ENCODE assay signal across 12 cellular contexts in the genomic region with DNA sequence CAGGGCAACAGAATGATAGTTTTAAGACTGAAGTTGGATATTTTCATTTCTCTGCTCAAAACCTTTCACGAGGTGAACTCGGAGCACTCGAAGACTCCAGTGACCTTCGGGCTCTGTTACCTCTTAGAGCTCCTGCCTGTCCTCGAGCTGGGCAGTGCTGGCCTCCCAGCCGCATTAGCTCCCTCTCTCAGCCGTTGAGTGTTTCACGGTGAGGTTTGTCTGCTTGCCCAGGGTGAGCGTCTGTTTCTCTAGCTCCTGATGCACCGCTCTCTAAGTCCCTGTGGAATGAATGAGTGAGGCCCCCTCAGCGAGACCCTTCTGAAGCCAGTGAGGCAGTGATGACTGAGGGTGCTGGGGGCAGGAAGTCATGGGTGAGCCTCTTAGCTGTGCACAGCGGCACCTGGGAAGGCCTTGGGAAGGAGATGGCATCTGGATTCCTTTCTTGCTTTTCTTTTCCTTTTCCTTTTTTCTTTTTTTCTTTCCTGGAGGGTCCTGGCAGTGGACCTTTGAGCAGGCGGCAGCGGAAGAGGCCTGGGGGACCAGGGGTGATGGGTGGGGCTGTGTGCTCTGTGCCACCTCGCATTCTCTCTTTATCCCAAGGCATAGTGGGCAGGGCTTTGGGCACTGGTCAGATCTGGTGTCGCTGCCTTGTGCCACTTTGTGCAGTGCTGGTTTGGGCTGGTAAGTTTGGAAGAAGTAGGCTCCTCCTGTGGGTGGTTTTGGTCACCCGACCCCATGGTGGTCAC. TPM values are rescaled to one million over a fixed set of nuclear protein-coding genes. Genes with fewer than 3 reads are reported as not detected.
DNase-seq lines count a peak whose midpoint lies in the region; ATAC-seq and TF ChIP-seq lines count a peak whose summit lies in the region.
"Had no signal": no experiment of that assay in that cellular context is flagged by ENCODE, and none has a peak within 500 bp of the region (broad histone marks: within the 10 kb centered on the region; RNA-seq: fewer than 3 reads in every experiment).

No MANE protein-coding gene starts in this region.

- H3K4me1 ChIP-seq in DOHH2 (ENCODE audit: control insufficient read depth, low read length) (peaks cover 14% of the 10 kb centered on the region), Loucy (ENCODE audit: insufficient read depth, low read length, poor library complexity, severe bottlenecking) (peaks cover 38% of the 10 kb centered on the region), duodenal mucosa (ENCODE audit: control insufficient read depth in 1 of 2, insufficient read depth in 2 of 2, low read length in 2 of 2) (peaks cover 6 to 32% of the 10 kb centered on the region in 2 donors)

- no peak overlapping the region; the same call in 1 of the 2 replicates for H3K4me3 ChIP-seq in DOHH2 (ENCODE audit: low read length)
- peak overlapping the region; percentile 84 for H3K4me3 ChIP-seq in Loucy (ENCODE audit: low read length, poor library complexity, severe bottlenecking)
- peak overlapping the region; percentile 22 to 36 for H3K4me3 ChIP-seq in duodenal mucosa (ENCODE audit: low read depth in 1 of 2, low read length in 2 of 2)

- peaks cover 3% of the 10 kb centered on the region for H3K27me3 Mint-ChIP-seq in neural crest cell (ENCODE audit: low read depth)

- peaks cover 35% of the 10 kb centered on the region for H3K4me1 Mint-ChIP-seq in neural crest cell

- H3K36me3 Mint-ChIP-seq in neural crest cell (ENCODE audit: low read depth), result no peaks in the 10 kb centered on the region

- peak overlapping the region; percentile 68 for H3K4me3 Mint-ChIP-seq in neural crest cell

- H3K27ac ChIP-seq in DOHH2 (ENCODE audit: low read depth, low read length) (no peak overlapping the region), duodenal mucosa (ENCODE audit: low read depth, low read length) (no peak overlapping the region)
- H3K27ac ChIP-seq: gastroesophageal sphincter had no signal

- H3K4me2 ChIP-seq in DOHH2 (ENCODE audit: low read length), result peak overlapping the region; percentile 39
- H3K4me2 ChIP-seq in Loucy (ENCODE audit: low read depth, low read length, poor library complexity, severe bottlenecking), result peak overlapping the region; percentile 69

- DNase-seq in neural crest cell (ENCODE audit: low read depth, low spot score), result no peak
- no peak for DNase-seq in SHP77 (lab: John Stamatoyannopoulos, UW)
- no peak for DNase-seq in DMS79 (lab: John Stamatoyannopoulos, UW)
- DNase-seq in NCI-H1694 treated with DMSO at 0.1 percent for 48 hours (lab: John Stamatoyannopoulos, UW), result no peak
- DNase-seq: amygdala, NCI-H2171 treated with DMSO at 0.1 percent for 48 hours, T1000 had no signal

- H3K79me2 ChIP-seq in DOHH2 (ENCODE audit: control insufficient read depth, low read length), result peaks cover 69% of the 10 kb centered on the region
- peaks cover 70% of the 10 kb centered on the region for H3K79me2 ChIP-seq in Loucy (ENCODE audit: insufficient read depth, low read length)

- H3K36me3 ChIP-seq in DOHH2 (ENCODE audit: control insufficient read depth, low read length) (peaks cover 49% of the 10 kb centered on the region), Loucy (ENCODE audit: insufficient read depth, low read length) (peaks cover 14% of the 10 kb centered on the region; the same call in 1 of the 2 replicates), duodenal mucosa (ENCODE audit: control insufficient read depth in 1 of 2, insufficient read depth in 2 of 2, low read length in 2 of 2) (peaks cover 0 to 27% of the 10 kb centered on the region in 2 donors)

- TF ChIP-seq CTCF in DOHH2 (IDR thresholded peaks at IDR 0.05; ENCODE audit: low read depth, low read length, poor library complexity, severe bottlenecking) (no peak), Loucy (conservative IDR thresholded peaks at IDR 0.05; ENCODE audit: low read length) (no peak), neural crest cell (conservative IDR thresholded peaks at IDR 0.05) (no peak)

- H3K9me3 ChIP-seq in DOHH2 (ENCODE audit: control insufficient read depth, insufficient read depth, low read length), result no peaks in the 10 kb centered on the region
- no peaks in the 10 kb centered on the region for H3K9me3 ChIP-seq in Loucy (ENCODE audit: insufficient read depth, low read depth, low read length)
- no peaks in the 10 kb centered on the region for H3K9me3 ChIP-seq in duodenal mucosa (ENCODE audit: control insufficient read depth in 1 of 2, low read length in 2 of 2)
- H3K9me3 ChIP-seq: gastroesophageal sphincter had no signal

- H4K20me1 ChIP-seq in DOHH2 (ENCODE audit: control insufficient read depth, insufficient read depth, low read depth, low read length) (no peaks in the 10 kb centered on the region; the same call in 1 of the 2 replicates), Loucy (ENCODE audit: insufficient read depth, low read length, poor library complexity, severe bottlenecking) (peaks cover 40% of the 10 kb centered on the region)

- H3K9me2 ChIP-seq in DOHH2 (replicated peaks; ENCODE audit: control insufficient read depth, low read length) (no peaks in the 10 kb centered on the region), Loucy (replicated peaks; ENCODE audit: low read depth, low read length) (no peaks in the 10 kb centered on the region)

- H3K9ac ChIP-seq in Loucy (ENCODE audit: low read depth, low read length, poor library complexity, severe bottlenecking) (peak overlapping the region; percentile 75), duodenal mucosa (ENCODE audit: low read depth in 1 of 2, low read length in 2 of 2) (no peak overlapping the region)

- H3F3A ChIP-seq in DOHH2 (ENCODE audit: control insufficient read depth, insufficient read depth) (no peaks in the 10 kb centered on the region), Loucy (ENCODE audit: low read depth) (no peaks in the 10 kb centered on the region)

- no peak for ATAC-seq in HG02938 (IDR thresholded peaks at IDR 0.05; ENCODE audit: unreplicated experiment)
- ATAC-seq: gastroesophageal sphincter had no signal

- H2AFZ ChIP-seq in Loucy (ENCODE audit: low read length), result no peak overlapping the region

- no peak overlapping the region for H3K27ac Mint-ChIP-seq in neural crest cell (ENCODE audit: unreplicated experiment)

- no peaks in the 10 kb centered on the region for H3K27me3 ChIP-seq in DOHH2 (ENCODE audit: control insufficient read depth, low read length)
- H3K27me3 ChIP-seq in Loucy (ENCODE audit: insufficient read depth, low read length, poor library complexity, severe bottlenecking), result no peaks in the 10 kb centered on the region
- no peaks in the 10 kb centered on the region for H3K27me3 ChIP-seq in duodenal mucosa (ENCODE audit: control insufficient read depth in 1 of 2, insufficient read depth in 2 of 2, low read length in 2 of 2)
- H3K27me3 ChIP-seq: gastroesophageal sphincter had no signal

- no peaks in the 10 kb centered on the region for H3K9me3 Mint-ChIP-seq in neural crest cell

RNA-seq across cellular contexts. Expression of a gene that starts 2.2 kb away (rescaled TPM):
- 26.3 and 27.9 TPM in 2 replicates for total RNA-seq in neural crest cell

RNA-seq across cellular contexts. Expression of a gene that starts 33.5 kb away (rescaled TPM):
- 655 and 665 TPM in 2 replicates for total RNA-seq in neural crest cell
